Comparison of ENCODE assay signal across 12 cellular contexts in the genomic region with DNA sequence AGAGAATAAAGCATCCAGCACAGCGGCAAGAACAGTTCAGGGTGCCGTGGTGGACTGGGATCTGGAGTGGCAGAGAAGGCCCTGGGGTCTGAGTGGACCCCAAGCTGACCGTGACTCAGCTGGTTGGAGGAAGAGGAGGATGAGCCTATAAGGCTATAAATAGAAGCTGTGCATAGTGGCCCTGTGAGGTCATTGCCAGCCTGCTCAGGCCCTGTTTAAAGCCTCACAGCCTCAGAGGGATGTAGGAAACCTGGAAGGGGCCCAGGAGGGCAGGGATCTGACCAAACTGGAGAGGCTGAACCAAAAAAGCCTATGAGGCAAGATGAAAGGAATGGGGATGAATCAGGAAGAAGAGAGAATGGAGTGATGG. TPM values are rescaled to one million over a fixed set of nuclear protein-coding genes. Genes with fewer than 3 reads are reported as not detected.
DNase-seq lines count a peak whose midpoint lies in the region; ATAC-seq and TF ChIP-seq lines count a peak whose summit lies in the region.
"Had no signal": no experiment of that assay in that cellular context is flagged by ENCODE, and none has a peak within 500 bp of the region (broad histone marks: within the 10 kb centered on the region; RNA-seq: fewer than 3 reads in every experiment).

No MANE protein-coding gene starts in this region.

- H3K4me3 ChIP-seq in esophagus muscularis mucosa (peak overlapping the region in 1 of 4 donors; percentile 14), aorta (ENCODE audit: low read length in 2 of 2) (no peak overlapping the region)

- H3K9me3 ChIP-seq in esophagus muscularis mucosa = no peaks in the 10 kb centered on the region
- H3K9me3 ChIP-seq in aorta (ENCODE audit: control insufficient read depth, low read length) = no peaks in the 10 kb centered on the region

- no peak for TF ChIP-seq POLR2A in esophagus muscularis mucosa (IDR thresholded peaks at IDR 0.05; ENCODE audit: low read depth)

- TF ChIP-seq CTCF in esophagus muscularis mucosa (IDR thresholded peaks at IDR 0.05) = no peak

- peak overlapping the region; percentile 86 to 97 (median 94) for H3K27ac ChIP-seq in esophagus muscularis mucosa (replicated peaks in 1 of 4)
- peak overlapping the region; percentile 23 to 81 for H3K27ac ChIP-seq in aorta (ENCODE audit: low read depth in 1 of 2, low read length in 2 of 2)

- DNase-seq in activated effector memory CD4-positive, alpha-beta T cell treated with anti-CD3 and anti-CD28 coated beads, Interleukin-2, amount 50 U/mL, for 16 hours = peak; percentile 27
- no peak for DNase-seq in activated effector memory CD4-positive, alpha-beta T cell treated with Interleukin-2 at 50 U/mL for 16 hours
- DNase-seq in esophagus muscularis mucosa (ENCODE audit: extremely low spot score) (no peak), mucosa of gallbladder (ENCODE audit: low spot score) (peak; percentile 53), aorta (peak; percentile 91 to 93), NCI-H1694 (lab: John Stamatoyannopoulos, UW) (no peak)
- DNase-seq: 8988T; NCI-H1417 treated with DMSO at 0.1 percent for 48 hours; stimulated activated CD4-positive, alpha-beta T cell treated with anti-CD3 and anti-CD28 coated beads, Interleukin-15, amount 100 ng/mL, for 24 hours had no signal

- peak; percentile 50 for TF ChIP-seq EP300 in esophagus muscularis mucosa (IDR thresholded peaks at IDR 0.05)

- 71% methylated on average over 3 of the region's 3 CpGs for WGBS in esophagus muscularis mucosa
- WGBS in aorta, 2 donors = 42 to 48% methylated on average over 3 of the region's 3 CpGs

- no peaks in the 10 kb centered on the region for H3K36me3 ChIP-seq in esophagus muscularis mucosa
- no peaks in the 10 kb centered on the region for H3K36me3 ChIP-seq in aorta (ENCODE audit: control insufficient read depth in 1 of 2, insufficient read depth in 2 of 2, low read length in 1 of 2)

- H3K27me3 ChIP-seq in esophagus muscularis mucosa = no peaks in the 10 kb centered on the region
- no peaks in the 10 kb centered on the region for H3K27me3 ChIP-seq in aorta (ENCODE audit: control insufficient read depth in 1 of 2, insufficient read depth in 2 of 2, low read length in 1 of 2)

- peak; percentile 78 for ATAC-seq in aorta (ENCODE audit: low FRiP score)
- no peak for ATAC-seq in GM18909 (IDR thresholded peaks at IDR 0.05; ENCODE audit: poor library complexity, unreplicated experiment)
- ATAC-seq in HG03457 (IDR thresholded peaks at IDR 0.05; ENCODE audit: unreplicated experiment) = no peak

- H3K4me1 ChIP-seq in esophagus muscularis mucosa (peaks cover 65 to 82% (median 81%) of the 10 kb centered on the region in 4 donors), aorta (ENCODE audit: control insufficient read depth in 1 of 2, insufficient read depth in 2 of 2, low read length in 2 of 2) (peaks cover 0 to 2% of the 10 kb centered on the region in 2 donors)

- intact Hi-C loops in esophagus muscularis mucosa (cut with DNase I) = loop anchor here (5.0 kb wide), 1 partner anchor 40 kb away; no protein-coding TSS in a partner anchor
- intact Hi-C loops in aorta (cut with DNase I) = loop anchor here (5.0 to 10.0 kb wide), 4 partner anchors 35 to 278 kb away; no protein-coding TSS in a partner anchor

RNA-seq across cellular contexts. Expression of a gene that starts 11.3 kb away (rescaled TPM):
- total RNA-seq in esophagus muscularis mucosa (over 10,000 TPM; 19,781 to 23,770 (median 22,752) TPM), mucosa of gallbladder (3,602 TPM), aorta (100 to 1,000 TPM; 282 to 314 TPM)
- polyA plus RNA-seq in aorta = 100 to 1,000 TPM in 1 of 2 donors, 10 to 100 TPM in 1; 22.5 to 145 TPM
- total RNA-seq: activated CD8-positive, alpha-beta memory T cell treated with anti-CD3 and anti-CD28 coated beads for 36 hours had no signal

RNA-seq across cellular contexts. Expression of a gene that starts 19.1 kb away (rescaled TPM):
- total RNA-seq in esophagus muscularis mucosa = 100 to 1,000 TPM in 1 of 4 donors, 10 to 100 TPM in 3; 44.9 to 102 (median 61.6) TPM
- 58.5 TPM for total RNA-seq in mucosa of gallbladder
- total RNA-seq in aorta = 10 to 100 TPM; 40.8 to 60.2 TPM
- polyA plus RNA-seq in aorta = 100 to 1,000 TPM in 1 of 2 donors, 10 to 100 TPM in 1; 64.7 to 127 TPM

RNA-seq across cellular contexts. Expression of a gene that starts 27.8 kb away (rescaled TPM):
- total RNA-seq in esophagus muscularis mucosa (100 to 1,000 TPM; 115 to 251 (median 180) TPM), mucosa of gallbladder (80.5 TPM), aorta (100 to 1,000 TPM; 261 to 453 TPM)
- 1,000 to 10,000 TPM in 1 of 2 donors, 10 to 100 TPM in 1; 81.6 to 1,108 TPM for polyA plus RNA-seq in aorta

Comparison
In these comparisons a context has a peak if more than half of its experiments do, and no peak if none do; other contexts are left out.
1. DNase-seq: peak in activated effector memory CD4-positive, alpha-beta T cell treated with anti-CD3 and anti-CD28 coated beads, Interleukin-2, amount 50 U/mL, for 16 hours (single experiment), mucosa of gallbladder (single experiment) and aorta (2 of 2); none in activated effector memory CD4-positive, alpha-beta T cell treated with Interleukin-2 at 50 U/mL for 16 hours (single experiment), esophagus muscularis mucosa (single experiment) and NCI-H1694 (single experiment).
2. RNA of a gene that starts 11.3 kb away (total RNA-seq): 19,781 to 23,770 TPM in esophagus muscularis mucosa and 3,602 TPM in mucosa of gallbladder (single experiment); 282 to 314 TPM in aorta; every median in the first group is over 10 times any median in the second.